Comparison of ENCODE assay signal across 16 cellular contexts in the genomic region with DNA sequence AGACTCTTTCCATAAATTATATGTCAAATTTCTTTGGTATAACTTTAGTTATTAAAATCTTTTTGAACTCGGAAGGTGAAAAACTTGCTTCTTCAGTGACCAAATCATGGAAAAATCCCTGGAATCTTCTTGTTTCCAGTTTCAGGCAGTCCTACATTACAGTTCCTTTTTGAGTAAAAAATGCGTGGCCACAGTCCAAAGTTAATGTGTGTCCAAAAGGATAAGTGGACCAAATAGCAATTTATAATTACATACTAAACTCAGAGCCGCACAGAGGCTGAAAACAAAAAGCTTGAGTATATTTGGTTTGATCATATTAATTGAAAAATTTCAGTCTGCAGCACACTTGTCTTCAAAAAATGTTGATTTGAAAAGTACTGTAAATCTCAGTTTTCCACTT. TPM values are rescaled to one million over a fixed set of nuclear protein-coding genes. Genes with fewer than 3 reads are reported as not detected.
DNase-seq lines count a peak whose midpoint lies in the region; ATAC-seq and TF ChIP-seq lines count a peak whose summit lies in the region.
"Had no signal": no experiment of that assay in that cellular context is flagged by ENCODE, and none has a peak within 500 bp of the region (broad histone marks: within the 10 kb centered on the region; RNA-seq: fewer than 3 reads in every experiment).

No MANE protein-coding gene starts in this region.

- H3K4me1 Mint-ChIP-seq in CD4-positive, alpha-beta memory T cell, result no peaks in the 10 kb centered on the region
- H3K4me1 Mint-ChIP-seq: activated naive CD8-positive, alpha-beta T cell treated with anti-CD3 and anti-CD28 coated beads, Interleukin-2, amount 10 ng/mL, durations not matched to agents 7 days and 5 days; WTC11 had no signal

- ATAC-seq in omental fat pad (ENCODE audit: low FRiP score) (peak; percentile 61), GM18511 (IDR thresholded peaks at IDR 0.05; ENCODE audit: unreplicated experiment) (no peak)
- ATAC-seq: HCT116, WTC11 had no signal

- POLR2A ChIA-PET in CD4-positive, alpha-beta memory T cell (lab: Charles Lee; ENCODE audit: partially characterized antibody), result no interaction called here

- no peaks in the 10 kb centered on the region for H3K27me3 ChIP-seq in adipocyte (replicated peaks; ENCODE audit: control insufficient read depth, insufficient read depth, low read length)
- H3K27me3 ChIP-seq in CD4-positive, alpha-beta memory T cell (ENCODE audit: insufficient read depth, low read length), result no peaks in the 10 kb centered on the region
- H3K27me3 ChIP-seq: BLaER1 treated with 17β-estradiol and CSF1 and Interleukin-3, amounts not matched to agents 10 nM and 100 nM had no signal

- no peaks in the 10 kb centered on the region for H3K36me3 Mint-ChIP-seq in CD4-positive, alpha-beta memory T cell
- H3K36me3 Mint-ChIP-seq: activated naive CD8-positive, alpha-beta T cell treated with anti-CD3 and anti-CD28 coated beads, Interleukin-2, amount 10 ng/mL, durations not matched to agents 7 days and 5 days; WTC11 had no signal

- TF ChIP-seq CTCF in AG09319 (IDR thresholded peaks at IDR 0.05; ENCODE audit: low read depth, low read length) (no peak), fibroblast of the aortic adventitia (IDR thresholded peaks at IDR 0.05; ENCODE audit: insufficient read depth, low read length) (no peak), omental fat pad (IDR thresholded peaks at IDR 0.05) (no peak)

- H3K9ac ChIP-seq in adipocyte (ENCODE audit: low read length), result peak overlapping the region; percentile 1
- H3K9ac ChIP-seq: BLaER1 treated with 17β-estradiol and CSF1 and Interleukin-3, amounts not matched to agents 10 nM and 100 nM had no signal

- no peaks in the 10 kb centered on the region for H3K9me3 ChIP-seq in adipocyte (ENCODE audit: control insufficient read depth, low read length)
- no peaks in the 10 kb centered on the region for H3K9me3 ChIP-seq in CD4-positive, alpha-beta memory T cell (ENCODE audit: control insufficient read depth in 1 of 2, low read length in 2 of 2)
- H3K9me3 ChIP-seq: BLaER1 treated with 17β-estradiol and CSF1 and Interleukin-3, amounts not matched to agents 10 nM and 100 nM had no signal

- CTCF ChIA-PET in CD4-positive, alpha-beta memory T cell (lab: Charles Lee; ENCODE audit: partially characterized antibody), result no interaction called here

- H3K27ac Mint-ChIP-seq in CD4-positive, alpha-beta memory T cell, result no peak overlapping the region
- H3K27ac Mint-ChIP-seq: activated naive CD8-positive, alpha-beta T cell treated with anti-CD3 and anti-CD28 coated beads, Interleukin-2, amount 10 ng/mL, durations not matched to agents 7 days and 5 days; WTC11 had no signal

- peaks cover 19% of the 10 kb centered on the region for H3K4me1 ChIP-seq in adipocyte (ENCODE audit: control insufficient read depth, insufficient read depth, low read length)
- no peaks in the 10 kb centered on the region for H3K4me1 ChIP-seq in CD4-positive, alpha-beta memory T cell (ENCODE audit: insufficient read depth, low read length)
- H3K4me1 ChIP-seq: BLaER1 treated with 17β-estradiol and CSF1 and Interleukin-3, amounts not matched to agents 10 nM and 100 nM had no signal

- intact Hi-C loops in CD4-positive, alpha-beta memory T cell (cut with micrococcal nuclease), result no loop called here

- no peaks in the 10 kb centered on the region for H3K9me3 Mint-ChIP-seq in CD4-positive, alpha-beta memory T cell
- H3K9me3 Mint-ChIP-seq: activated naive CD8-positive, alpha-beta T cell treated with anti-CD3 and anti-CD28 coated beads, Interleukin-2, amount 10 ng/mL, durations not matched to agents 7 days and 5 days; WTC11 had no signal

- no peak overlapping the region for H3K4me3 ChIP-seq in adipocyte (ENCODE audit: low read length)
- H3K4me3 ChIP-seq in fibroblast of the aortic adventitia (ENCODE audit: low read depth, low read length), result no peak overlapping the region
- H3K4me3 ChIP-seq in CD4-positive, alpha-beta memory T cell (ENCODE audit: low read length in 2 of 2), result no peak overlapping the region
- H3K4me3 ChIP-seq: BLaER1 treated with 17β-estradiol and CSF1 and Interleukin-3, amounts not matched to agents 10 nM and 100 nM had no signal

- no peaks in the 10 kb centered on the region for H3K27me3 Mint-ChIP-seq in CD4-positive, alpha-beta memory T cell

- H3K4me3 Mint-ChIP-seq in CD4-positive, alpha-beta memory T cell, result no peak overlapping the region
- H3K4me3 Mint-ChIP-seq: activated naive CD8-positive, alpha-beta T cell treated with anti-CD3 and anti-CD28 coated beads, Interleukin-2, amount 10 ng/mL, durations not matched to agents 7 days and 5 days; WTC11 had no signal

- peak; percentile 19 for DNase-seq in AG09319 (ENCODE audit: extremely low read depth, low read depth)
- DNase-seq in adipocyte (ENCODE audit: low read depth), result peak; percentile 67
- peak; percentile 81 for DNase-seq in fibroblast of the aortic adventitia (ENCODE audit: low read depth)
- no peak for DNase-seq in omental fat pad (ENCODE audit: low spot score)
- DNase-seq in CD4-positive, alpha-beta memory T cell, result no peak
- DNase-seq in NCI-H774 (lab: John Stamatoyannopoulos, UW), result no peak
- DNase-seq in central memory CD4-positive, alpha-beta T cell, result no peak
- DNase-seq: activated naive CD8-positive, alpha-beta T cell treated with anti-CD3 and anti-CD28 coated beads, Interleukin-2, amount 10 ng/mL, durations not matched to agents 7 days and 5 days; effector CD4-positive, alpha-beta T cell; mammary epithelial cell; MM.1S; stimulated activated CD4-positive, alpha-beta T cell treated with anti-CD3 and anti-CD28 coated beads, Interleukin-15, amount 100 ng/mL, for 24 hours had no signal

- peaks cover 6% of the 10 kb centered on the region for H3K36me3 ChIP-seq in adipocyte (ENCODE audit: control insufficient read depth, insufficient read depth, low read length, severe bottlenecking)
- H3K36me3 ChIP-seq in CD4-positive, alpha-beta memory T cell (ENCODE audit: insufficient read depth, low read length), result no peaks in the 10 kb centered on the region
- H3K36me3 ChIP-seq: BLaER1 treated with 17β-estradiol and CSF1 and Interleukin-3, amounts not matched to agents 10 nM and 100 nM had no signal

- H3K27ac ChIP-seq in CD4-positive, alpha-beta memory T cell (ENCODE audit: low read depth, low read length), result no peak overlapping the region
- H3K27ac ChIP-seq: BLaER1 treated with 17β-estradiol and CSF1 and Interleukin-3, amounts not matched to agents 10 nM and 100 nM had no signal

RNA-seq across cellular contexts. Expression of a gene that starts 28.4 kb away (rescaled TPM):
- 27.4 and 44.0 TPM in 2 replicates for total RNA-seq in fibroblast of the aortic adventitia (ENCODE audit: low replicate concordance)
- 10 to 100 TPM; 13.2 to 24.3 (median 17.1) TPM for total RNA-seq in omental fat pad
- total RNA-seq in CD4-positive, alpha-beta memory T cell, result 1 to 10 TPM; 2.9 to 3.9 TPM
- 1 to 10 TPM; 5.1 to 7.1 TPM for polyA plus RNA-seq in CD4-positive, alpha-beta memory T cell

Comparison
In these comparisons a context has a peak if more than half of its experiments do, and no peak if none do; other contexts are left out.
1. DNase-seq: peak in AG09319 (single experiment), adipocyte (single experiment) and fibroblast of the aortic adventitia (single experiment); none in omental fat pad (single experiment), CD4-positive, alpha-beta memory T cell (0 of 5), NCI-H774 (single experiment) and central memory CD4-positive, alpha-beta T cell (single experiment).